In genomic region chr3:58322793-58323192, GRCh38 we compare ENCODE assay signal across 19 cellular contexts.
"Had no signal": no experiment of that assay in that cellular context is flagged by ENCODE, and none has a peak within 500 bp of the region (broad histone marks: within the 10 kb centered on the region; RNA-seq: fewer than 3 reads in every experiment).

No MANE protein-coding gene starts in this region.

- H3K4me3 ChIP-seq: mucosa of descending colon, psoas muscle, sigmoid colon, testis, uterus had no signal

- H3K27me3 ChIP-seq: sigmoid colon, testis, uterus had no signal

- H3K4me1 ChIP-seq: psoas muscle, uterus had no signal

- H3K27ac Mint-ChIP-seq: activated CD8-positive, alpha-beta memory T cell treated with anti-CD3 and anti-CD28 coated beads, Interleukin-2, amount 10 ng/mL, durations not matched to agents 7 days and 5 days; dendritic cell treated with granulocyte-macrophage colony-stimulating factor and Interleukin-4, amounts not matched to agents 40 ng/mL and 50 ng/mL, for 4 days; endodermal cell had no signal

- H3K9me3 ChIP-seq: mucosa of descending colon, psoas muscle, sigmoid colon, testis, uterus had no signal

- H3K27me3 Mint-ChIP-seq: activated CD8-positive, alpha-beta memory T cell treated with anti-CD3 and anti-CD28 coated beads, Interleukin-2, amount 10 ng/mL, durations not matched to agents 7 days and 5 days; brain; dendritic cell treated with granulocyte-macrophage colony-stimulating factor and Interleukin-4, amounts not matched to agents 40 ng/mL and 50 ng/mL, for 4 days; naive thymus-derived CD8-positive, alpha-beta T cell had no signal

- H3K27ac ChIP-seq: psoas muscle, sigmoid colon, testis, uterus had no signal

- ATAC-seq: activated CD8-positive, alpha-beta memory T cell treated with anti-CD3 and anti-CD28 coated beads, Interleukin-2, amount 10 ng/mL, durations not matched to agents 7 days and 5 days; left cardiac atrium; mucosa of descending colon; naive thymus-derived CD8-positive, alpha-beta T cell; SK-N-SH treated with all-trans-retinoic acid at 6 μM for 48 hours had no signal

- H3K9me3 Mint-ChIP-seq: brain; dendritic cell treated with granulocyte-macrophage colony-stimulating factor and Interleukin-4, amounts not matched to agents 40 ng/mL and 50 ng/mL, for 4 days; endodermal cell; naive thymus-derived CD8-positive, alpha-beta T cell had no signal

- H3K36me3 ChIP-seq: uterus had no signal

- H3K4me3 Mint-ChIP-seq: activated CD8-positive, alpha-beta memory T cell treated with anti-CD3 and anti-CD28 coated beads, Interleukin-2, amount 10 ng/mL, durations not matched to agents 7 days and 5 days; brain; dendritic cell treated with granulocyte-macrophage colony-stimulating factor and Interleukin-4, amounts not matched to agents 40 ng/mL and 50 ng/mL, for 4 days; endodermal cell; naive thymus-derived CD8-positive, alpha-beta T cell had no signal

- DNase-seq: activated CD4-positive, CD25-positive, alpha-beta regulatory T cell; activated CD8-positive, alpha-beta memory T cell treated with anti-CD3 and anti-CD28 coated beads, Interleukin-2, amount 10 ng/mL, durations not matched to agents 7 days and 5 days; activated T-cell treated with anti-CD3 and anti-CD28 coated beads, Interleukin-2, amount 50 U/mL, for 48 hours; amygdala; endodermal cell; hypothalamus; left cardiac atrium; mucosa of descending colon; naive thymus-derived CD8-positive, alpha-beta T cell; occipital lobe; psoas muscle; sigmoid colon; stimulated activated CD4-positive, alpha-beta T cell treated with anti-CD3 and anti-CD28 coated beads, Interleukin-12 subunit alpha, Interleukin-12 subunit beta, amount 100 ng/mL, for 4 hours; stimulated activated naive CD4-positive, alpha-beta T cell treated with Interleukin-2 at 50 U/mL for 16 hours; testis; uterus had no signal
